2 cellular contexts compared by ENCODE assay signal in genomic region chr19:21843081-21843480, GRCh38.
A peak's percentile ranks its signal among the peaks of the same experiment; 100 is the strongest.
TF ChIP-seq lines count a peak whose summit lies in the region.

No MANE protein-coding gene starts in this region.

TF ChIP-seq in IMR-90, 13 proteins besides CTCF, POLR2A, EP300 and RAD21:
- 0 out of 2 replicates have a peak, but pooled peaks have one; percentile 10 for TF ChIP-seq CEBPB (IDR thresholded peaks at IDR 0.05; ENCODE audit: low read depth, low read length)
- no peak for TF ChIP-seq MAZ (IDR thresholded peaks at IDR 0.05; ENCODE audit: borderline replicate concordance, low read depth, low read length)

TF ChIP-seq in K562, 482 proteins besides CTCF, POLR2A, EP300 and RAD21:
- TF ChIP-seq RCOR1 (IDR thresholded peaks at IDR 0.05; ENCODE audit: borderline replicate concordance in 1 of 2, low read depth in 2 of 2, low read length in 2 of 2) (no peak), TFE3 (CRISPR knock-in tag; IDR thresholded peaks at IDR 0.05) (peak; percentile 18; the same call in 1 of the 2 replicates)
